Comparison of ENCODE assay signal across 12 cellular contexts in the genomic region with DNA sequence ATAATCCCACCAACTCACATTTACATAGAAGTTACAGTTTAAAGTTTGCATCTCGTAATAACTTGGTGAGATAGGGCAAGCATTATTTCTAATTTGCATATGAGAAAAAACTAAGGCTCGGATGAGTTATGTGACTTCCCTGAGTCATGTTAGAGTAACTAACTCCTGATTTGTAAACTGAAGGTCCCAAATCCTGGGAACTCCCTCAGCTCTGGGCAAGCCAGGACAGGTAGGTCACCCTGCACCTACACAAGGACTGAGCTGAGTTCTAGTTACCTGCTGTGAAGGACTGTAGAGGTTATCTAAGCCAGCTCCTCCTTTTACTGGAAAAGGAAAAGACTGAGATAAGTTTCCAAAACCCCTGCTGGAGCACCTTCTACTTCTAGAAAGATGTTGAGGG.
"Had no signal": no experiment of that assay in that cellular context is flagged by ENCODE, and none has a peak within 500 bp of the region (broad histone marks: within the 10 kb centered on the region; RNA-seq: fewer than 3 reads in every experiment).

No MANE protein-coding gene starts in this region.

- H3K27me3 ChIP-seq: brain microvascular endothelial cell, gastrocnemius medialis, heart right ventricle, sigmoid colon had no signal

- H3K27ac ChIP-seq: brain microvascular endothelial cell, gastrocnemius medialis, heart right ventricle, left ventricle myocardium inferior, sigmoid colon had no signal

- H3K4me1 ChIP-seq: gastrocnemius medialis, heart right ventricle, left ventricle myocardium inferior, sigmoid colon had no signal

- ATAC-seq: gastrocnemius medialis, heart right ventricle, WTC11 had no signal

- DNase-seq: activated effector memory CD4-positive, alpha-beta T cell treated with anti-CD3 and anti-CD28 coated beads, Interleukin-2, amount 50 U/mL, for 16 hours; activated naive CD8-positive, alpha-beta T cell treated with anti-CD3 and anti-CD28 coated beads for 36 hours; brain microvascular endothelial cell; gastrocnemius medialis; heart right ventricle; islet precursor cell; left ventricle myocardium inferior; mesenchymal stem cell; sigmoid colon; stimulated activated naive CD4-positive, alpha-beta T cell treated with Interleukin-2 at 50 U/mL for 16 hours; trophoblast cell had no signal

- H3K9me3 ChIP-seq: gastrocnemius medialis had no signal

- H3K4me3 ChIP-seq: gastrocnemius medialis, heart right ventricle, left ventricle myocardium inferior, sigmoid colon had no signal

- H3K36me3 ChIP-seq: brain microvascular endothelial cell, gastrocnemius medialis, heart right ventricle, sigmoid colon had no signal
